ENCODE assay signal across 12 cellular contexts in the genomic region with DNA sequence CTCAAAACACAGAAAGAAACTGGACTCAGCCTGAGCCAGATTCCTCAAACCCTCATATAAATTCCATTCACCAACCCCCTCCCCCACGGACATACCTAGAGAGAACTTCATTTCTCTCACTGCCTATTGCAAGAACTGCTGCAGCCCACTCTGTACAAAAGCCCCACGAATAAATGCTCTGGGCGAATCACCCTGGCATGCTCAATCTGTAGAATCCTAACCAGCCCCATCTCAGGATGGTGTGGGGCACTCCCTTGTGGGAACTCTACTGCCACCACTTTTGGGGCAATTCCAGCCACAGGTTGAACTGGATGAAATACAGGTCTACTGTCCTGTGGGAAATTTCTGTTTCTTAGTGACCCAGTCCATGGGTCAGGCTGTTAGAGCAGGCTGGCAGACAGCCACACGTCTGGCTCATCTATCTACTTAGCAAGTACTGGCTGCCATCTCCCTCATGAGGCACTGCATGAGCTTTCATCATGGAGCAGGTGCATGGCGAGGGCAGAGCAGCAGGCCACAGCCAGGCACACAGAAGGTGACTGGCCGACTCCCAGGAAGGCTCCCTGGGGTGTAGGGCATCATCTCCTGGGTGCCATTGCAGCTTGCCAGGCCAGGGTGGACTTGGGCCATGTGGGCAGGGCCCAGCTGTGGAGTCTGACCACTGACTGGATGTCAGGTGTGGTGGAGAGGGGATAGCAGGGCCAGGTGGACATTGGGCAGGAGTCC. TPM values are rescaled to one million over a fixed set of nuclear protein-coding genes. Genes with fewer than 3 reads are reported as not detected.
DNase-seq lines count a peak whose midpoint lies in the region; ATAC-seq, FAIRE-seq and TF ChIP-seq lines count a peak whose summit lies in the region.
"Had no signal": no experiment of that assay in that cellular context is flagged by ENCODE, and none has a peak within 500 bp of the region (broad histone marks: within the 10 kb centered on the region; RNA-seq: fewer than 3 reads in every experiment).

No MANE protein-coding gene starts in this region.

- H3K36me3 ChIP-seq in BLaER1 (peaks cover 48% of the 10 kb centered on the region), PC-9 (ENCODE audit: low read depth) (0 out of 2 replicates have a peak, but pooled peaks cover 4% of the 10 kb centered on the region), ascending aorta (peaks cover 13 to 31% of the 10 kb centered on the region in 2 donors)

- H3K4me1 ChIP-seq in BLaER1, result peaks cover 39% of the 10 kb centered on the region
- H3K4me1 ChIP-seq in PC-9 (replicated peaks; ENCODE audit: insufficient read depth), result peaks cover 14% of the 10 kb centered on the region
- peaks cover 12 to 27% of the 10 kb centered on the region in 2 donors for H3K4me1 ChIP-seq in ascending aorta

- DNase-seq in GM12892 (ENCODE audit: insufficient read length), result no peak
- no peak for DNase-seq in activated B cell treated with CpG ODN at 0.5 μM for 24 hours
- no peak for DNase-seq in memory B cell (ENCODE audit: low spot score in 2 of 2)
- DNase-seq in PC-9, result no peak
- DNase-seq in ascending aorta (ENCODE audit: low spot score in 2 of 2), result no peak
- DNase-seq in omental fat pad (ENCODE audit: low spot score), result no peak
- DNase-seq: activated CD4-positive, CD25-positive, alpha-beta regulatory T cell treated with anti-CD3 and anti-CD28 coated beads, Interleukin-2, amount 50 U/mL, for 72 hours; KBM-7; stimulated activated CD4-positive, alpha-beta T cell treated with anti-CD3 and anti-CD28 coated beads, Interleukin-12 subunit alpha, Interleukin-12 subunit beta, amount 100 ng/mL, for 4 hours; testis had no signal

- FAIRE-seq in GM12892 (lab: Jason Lieb, UNC), result no peak

- 0 out of 2 replicates have a peak, but pooled peaks have one; percentile 17 for TF ChIP-seq POLR2A in GM12892 (IDR thresholded peaks at IDR 0.05; ENCODE audit: low read depth, low read length)

- H3K9me3 ChIP-seq in BLaER1 (no peaks in the 10 kb centered on the region), PC-9 (ENCODE audit: insufficient read depth, low read depth) (no peaks in the 10 kb centered on the region), ascending aorta (no peaks in the 10 kb centered on the region)
- H3K9me3 ChIP-seq: testis had no signal

- POLR2A ChIA-PET in activated B cell treated with CpG ODN at 0.5 μM for 24 hours (lab: Charles Lee) (interaction anchor here (0.5 to 1.3 kb wide), 3 partner anchors 14 to 33 kb away, joined by 3 read pairs; partner anchors contain the start of gene ARF1), PC-9 (lab: Charles Lee; ENCODE audit: unreplicated experiment) (interaction anchor here (0.6 kb wide), 1 partner anchor 387 kb away, joined by 3 read pairs; no protein-coding TSS in a partner anchor)

- ATAC-seq in activated B cell treated with CpG ODN at 0.5 μM for 24 hours (ENCODE audit: low read depth) (no peak), memory B cell (ENCODE audit: low read depth) (no peak), HG02571 (IDR thresholded peaks at IDR 0.05; ENCODE audit: unreplicated experiment) (no peak), omental fat pad (ENCODE audit: low FRiP score) (no peak)

- H3K9me3 Mint-ChIP-seq in activated B cell treated with CpG ODN at 0.5 μM for 24 hours, result no peaks in the 10 kb centered on the region
- no peaks in the 10 kb centered on the region for H3K9me3 Mint-ChIP-seq in memory B cell

- H2AFZ ChIP-seq in PC-9, result no peak overlapping the region

- H3K36me3 Mint-ChIP-seq in activated B cell treated with CpG ODN at 0.5 μM for 24 hours (ENCODE audit: low read depth) (peaks cover 42% of the 10 kb centered on the region), memory B cell (peaks cover 6% of the 10 kb centered on the region)

- peaks cover 14% of the 10 kb centered on the region for H3K79me2 ChIP-seq in PC-9 (ENCODE audit: low read depth)

- H3K4me2 ChIP-seq in BLaER1 (no peak overlapping the region; the same call in 1 of the 2 replicates), PC-9 (no peak overlapping the region)

- TF ChIP-seq CTCF in activated B cell treated with CpG ODN at 0.5 μM for 24 hours (IDR thresholded peaks at IDR 0.05) (no peak), PC-9 (conservative IDR thresholded peaks at IDR 0.05) (no peak), ascending aorta (IDR thresholded peaks at IDR 0.05) (no peak), omental fat pad (IDR thresholded peaks at IDR 0.05) (no peak)

- H3K4me3 Mint-ChIP-seq in activated B cell treated with CpG ODN at 0.5 μM for 24 hours, result peak overlapping the region; percentile 48
- peak overlapping the region; percentile 97 for H3K4me3 Mint-ChIP-seq in memory B cell

- 0 out of 2 replicates have a peak overlapping the region, but pooled peaks have one; percentile 87 for H3K9ac ChIP-seq in BLaER1

- H3K4me1 Mint-ChIP-seq in activated B cell treated with CpG ODN at 0.5 μM for 24 hours (peaks cover 38% of the 10 kb centered on the region), memory B cell (peaks cover 31% of the 10 kb centered on the region)

- H3K27me3 Mint-ChIP-seq in activated B cell treated with CpG ODN at 0.5 μM for 24 hours, result no peaks in the 10 kb centered on the region
- H3K27me3 Mint-ChIP-seq in memory B cell, result no peaks in the 10 kb centered on the region

- H3K27ac ChIP-seq in BLaER1, result no peak overlapping the region
- no peak overlapping the region for H3K27ac ChIP-seq in PC-9
- no peak overlapping the region for H3K27ac ChIP-seq in ascending aorta
- H3K27ac ChIP-seq: testis had no signal

- H3K9me2 ChIP-seq in PC-9 (ENCODE audit: insufficient read depth), result no peaks in the 10 kb centered on the region

- peak overlapping the region; percentile 35 for H3K27ac Mint-ChIP-seq in activated B cell treated with CpG ODN at 0.5 μM for 24 hours
- no peak overlapping the region for H3K27ac Mint-ChIP-seq in memory B cell

- intact Hi-C loops in activated B cell treated with CpG ODN at 0.5 μM for 24 hours (cut with micrococcal nuclease) (loop anchor here (10.0 kb wide), 2 partner anchors 100 to 560 kb away; partner anchors contain the start of gene WNT3A), PC-9 (cut with micrococcal nuclease; ENCODE audit: unreplicated experiment) (no loop called here), ascending aorta (cut with DNase I) (loop anchor here (10.0 kb wide), 2 partner anchors 380 to 1400 kb away; partner anchors contain the start of genes NUP133 and RNF187)

- H4K20me1 ChIP-seq in BLaER1, result peaks cover 43% of the 10 kb centered on the region
- H4K20me1 ChIP-seq in PC-9 (ENCODE audit: insufficient read depth), result peaks cover 8% of the 10 kb centered on the region

- H3K27me3 ChIP-seq in BLaER1 (no peaks in the 10 kb centered on the region), PC-9 (ENCODE audit: insufficient read depth, low read depth) (no peaks in the 10 kb centered on the region), ascending aorta (no peaks in the 10 kb centered on the region)
- H3K27me3 ChIP-seq: testis had no signal

- peaks cover 31% of the 10 kb centered on the region for H3F3A ChIP-seq in PC-9 (ENCODE audit: insufficient read depth, low read depth)

- BruUV-seq in PC-9 (replicated peaks; lab: Mats Ljungman, UMichigan), result no TSS peak

- CTCF ChIA-PET in activated B cell treated with CpG ODN at 0.5 μM for 24 hours (lab: Charles Lee), result no interaction called here
- CTCF ChIA-PET in PC-9 (lab: Charles Lee), result no interaction called here

- H3K4me3 ChIP-seq in BLaER1, result no peak overlapping the region
- H3K4me3 ChIP-seq in PC-9, result no peak overlapping the region
- H3K4me3 ChIP-seq in ascending aorta, result no peak overlapping the region

RNA-seq across cellular contexts. Expression of gene C1orf35, which starts 1.6 kb away (rescaled TPM):
- 8.8 TPM for polyA plus RNA-seq in GM12892 (2012; ENCODE audit: missing spikeins)
- total RNA-seq in activated B cell treated with CpG ODN at 0.5 μM for 24 hours (11.9 and 13.3 TPM in 2 replicates), PC-9 (2021) (26.4 and 37.6 TPM in 2 replicates), ascending aorta (2.4 TPM), omental fat pad (10 to 100 TPM in 2 of 4 donors, 1 to 10 TPM in 2; 5.1 to 17.2 (median 8.8) TPM)

RNA-seq across cellular contexts. Expression of gene MRPL55, which starts 4.4 kb away (rescaled TPM):
- polyA plus RNA-seq in GM12892 (2012; ENCODE audit: missing spikeins), result 25.4 TPM
- total RNA-seq in activated B cell treated with CpG ODN at 0.5 μM for 24 hours (34.0 and 34.3 TPM in 2 replicates), PC-9 (2021) (81.0 and 84.4 TPM in 2 replicates), ascending aorta (23.6 TPM), omental fat pad (10 to 100 TPM; 47.1 to 95.5 (median 71.7) TPM)

RNA-seq across cellular contexts. Expression of gene ARF1, which starts 22.2 kb away (rescaled TPM):
- 187 TPM for polyA plus RNA-seq in GM12892 (2012; ENCODE audit: missing spikeins)
- total RNA-seq in activated B cell treated with CpG ODN at 0.5 μM for 24 hours (209 and 213 TPM in 2 replicates), PC-9 (2021) (431 and 595 TPM in 2 replicates), ascending aorta (447 TPM), omental fat pad (100 to 1,000 TPM; 273 to 440 (median 369) TPM)

RNA-seq across cellular contexts. Expression of gene GUK1, which starts 35.4 kb away (rescaled TPM):
- polyA plus RNA-seq in GM12892 (2012; ENCODE audit: missing spikeins), result 109 TPM
- 104 and 119 TPM in 2 replicates for total RNA-seq in activated B cell treated with CpG ODN at 0.5 μM for 24 hours
- total RNA-seq in PC-9 (2021), result 239 and 278 TPM in 2 replicates
- total RNA-seq in ascending aorta, result 979 TPM
- total RNA-seq in omental fat pad, result 100 to 1,000 TPM; 285 to 404 (median 308) TPM

RNA-seq across cellular contexts. Expression of gene GJC2, which starts 45.0 kb away (rescaled TPM):
- polyA plus RNA-seq in GM12892 (2012; ENCODE audit: missing spikeins), result 0.11 TPM
- total RNA-seq in activated B cell treated with CpG ODN at 0.5 μM for 24 hours (0.24 and 0.35 TPM in 2 replicates), PC-9 (2021) (2.1 and 3.4 TPM in 2 replicates), ascending aorta (5.4 TPM), omental fat pad (1 to 10 TPM; 1.9 to 5.5 (median 2.9) TPM)
